ENCODE assay signal across 1 cellular context in the genomic region with DNA sequence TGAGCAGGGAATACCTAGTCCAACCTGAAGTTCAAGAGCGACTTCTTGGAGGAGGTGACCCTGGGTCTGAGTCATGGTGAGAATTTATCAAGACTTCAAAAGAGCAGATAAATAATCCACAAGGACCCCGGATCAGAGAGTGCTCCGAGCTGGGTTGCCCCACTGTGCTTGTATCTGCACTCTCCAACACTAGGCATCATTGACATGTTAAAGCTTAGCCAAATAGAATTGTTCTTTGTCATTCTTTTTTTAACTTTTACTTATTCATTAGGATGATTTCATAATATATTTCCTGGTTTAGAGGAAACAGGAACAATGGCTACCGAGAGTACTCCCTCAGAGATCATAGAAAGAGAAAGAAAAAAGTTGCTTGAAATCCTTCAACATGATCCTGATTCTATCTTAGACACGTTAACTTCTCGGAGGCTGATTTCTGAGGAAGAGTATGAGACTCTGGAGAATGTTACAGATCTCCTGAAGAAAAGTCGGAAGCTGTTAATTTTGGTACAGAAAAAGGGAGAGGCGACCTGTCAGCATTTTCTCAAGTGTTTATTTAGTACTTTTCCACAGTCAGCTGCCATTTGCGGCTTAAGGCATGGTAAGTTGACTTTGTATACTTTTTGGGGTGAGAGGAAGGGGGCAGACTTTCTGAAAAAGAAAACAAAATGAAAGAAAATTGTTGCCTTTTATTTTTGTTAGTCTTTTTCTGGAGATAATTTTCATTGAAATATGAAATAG.
TF ChIP-seq lines count a peak whose summit lies in the region.

A gene with protein sequence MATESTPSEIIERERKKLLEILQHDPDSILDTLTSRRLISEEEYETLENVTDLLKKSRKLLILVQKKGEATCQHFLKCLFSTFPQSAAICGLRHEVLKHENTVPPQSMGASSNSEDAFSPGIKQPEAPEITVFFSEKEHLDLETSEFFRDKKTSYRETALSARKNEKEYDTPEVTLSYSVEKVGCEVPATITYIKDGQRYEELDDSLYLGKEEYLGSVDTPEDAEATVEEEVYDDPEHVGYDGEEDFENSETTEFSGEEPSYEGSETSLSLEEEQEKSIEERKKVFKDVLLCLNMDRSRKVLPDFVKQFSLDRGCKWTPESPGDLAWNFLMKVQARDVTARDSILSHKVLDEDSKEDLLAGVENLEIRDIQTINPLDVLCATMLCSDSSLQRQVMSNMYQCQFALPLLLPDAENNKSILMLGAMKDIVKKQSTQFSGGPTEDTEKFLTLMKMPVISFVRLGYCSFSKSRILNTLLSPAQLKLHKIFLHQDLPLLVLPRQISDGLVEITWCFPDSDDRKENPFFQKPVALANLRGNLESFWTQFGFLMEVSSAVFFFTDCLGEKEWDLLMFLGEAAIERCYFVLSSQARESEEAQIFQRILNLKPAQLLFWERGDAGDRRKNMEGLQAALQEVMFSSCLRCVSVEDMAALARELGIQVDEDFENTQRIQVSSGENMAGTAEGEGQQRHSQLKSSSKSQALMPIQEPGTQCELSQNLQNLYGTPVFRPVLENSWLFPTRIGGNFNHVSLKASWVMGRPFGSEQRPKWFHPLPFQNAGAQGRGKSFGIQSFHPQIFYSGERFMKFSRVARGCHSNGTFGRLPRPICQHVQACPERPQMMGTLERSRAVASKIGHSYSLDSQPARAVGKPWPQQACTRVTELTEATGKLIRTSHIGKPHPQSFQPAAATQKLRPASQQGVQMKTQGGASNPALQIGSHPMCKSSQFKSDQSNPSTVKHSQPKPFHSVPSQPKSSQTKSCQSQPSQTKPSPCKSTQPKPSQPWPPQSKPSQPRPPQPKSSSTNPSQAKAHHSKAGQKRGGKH (plus strand): TSS at position 300 of the 738 bp plus-strand sequence. CDS start 16 bp downstream, at position 316.

TF ChIP-seq in K562, 482 proteins besides CTCF, POLR2A, EP300 and RAD21 (continued from another document and continues in another):
- TF ChIP-seq, protein P1, sequence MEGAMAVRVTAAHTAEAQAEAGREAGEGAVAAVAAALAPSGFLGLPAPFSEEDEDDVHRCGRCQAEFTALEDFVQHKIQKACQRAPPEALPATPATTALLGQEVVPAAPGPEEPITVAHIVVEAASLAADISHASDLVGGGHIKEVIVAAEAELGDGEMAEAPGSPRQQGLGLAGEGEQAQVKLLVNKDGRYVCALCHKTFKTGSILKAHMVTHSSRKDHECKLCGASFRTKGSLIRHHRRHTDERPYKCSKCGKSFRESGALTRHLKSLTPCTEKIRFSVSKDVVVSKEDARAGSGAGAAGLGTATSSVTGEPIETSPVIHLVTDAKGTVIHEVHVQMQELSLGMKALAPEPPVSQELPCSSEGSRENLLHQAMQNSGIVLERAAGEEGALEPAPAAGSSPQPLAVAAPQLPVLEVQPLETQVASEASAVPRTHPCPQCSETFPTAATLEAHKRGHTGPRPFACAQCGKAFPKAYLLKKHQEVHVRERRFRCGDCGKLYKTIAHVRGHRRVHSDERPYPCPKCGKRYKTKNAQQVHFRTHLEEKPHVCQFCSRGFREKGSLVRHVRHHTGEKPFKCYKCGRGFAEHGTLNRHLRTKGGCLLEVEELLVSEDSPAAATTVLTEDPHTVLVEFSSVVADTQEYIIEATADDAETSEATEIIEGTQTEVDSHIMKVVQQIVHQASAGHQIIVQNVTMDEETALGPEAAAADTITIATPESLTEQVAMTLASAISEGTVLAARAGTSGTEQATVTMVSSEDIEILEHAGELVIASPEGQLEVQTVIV (CRISPR knock-in tag; IDR thresholded peaks at IDR 0.05; ENCODE audit: borderline replicate concordance), result no peak
- TF ChIP-seq MAZ (CRISPR knock-in tag; conservative IDR thresholded peaks at IDR 0.05 in 1 of 2, IDR thresholded peaks at IDR 0.05 in 1 of 2), result no peak
- no peak for TF ChIP-seq FOS (IDR thresholded peaks at IDR 0.05; ENCODE audit: extremely low read depth, insufficient read length)
- TF ChIP-seq, protein P2, sequence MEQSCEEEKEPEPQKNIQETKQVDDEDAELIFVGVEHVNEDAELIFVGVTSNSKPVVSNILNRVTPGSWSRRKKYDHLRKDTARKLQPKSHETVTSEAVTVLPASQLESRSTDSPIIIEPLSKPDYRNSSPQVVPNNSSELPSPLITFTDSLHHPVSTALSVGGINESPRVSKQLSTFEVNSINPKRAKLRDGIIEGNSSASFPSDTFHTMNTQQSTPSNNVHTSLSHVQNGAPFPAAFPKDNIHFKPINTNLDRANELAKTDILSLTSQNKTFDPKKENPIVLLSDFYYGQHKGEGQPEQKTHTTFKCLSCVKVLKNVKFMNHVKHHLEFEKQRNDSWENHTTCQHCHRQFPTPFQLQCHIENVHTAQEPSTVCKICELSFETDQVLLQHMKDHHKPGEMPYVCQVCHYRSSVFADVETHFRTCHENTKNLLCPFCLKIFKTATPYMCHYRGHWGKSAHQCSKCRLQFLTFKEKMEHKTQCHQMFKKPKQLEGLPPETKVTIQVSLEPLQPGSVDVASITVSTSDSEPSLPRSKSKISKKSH (CRISPR knock-in tag; IDR thresholded peaks at IDR 0.05), result no peak
- TF ChIP-seq, protein P3, sequence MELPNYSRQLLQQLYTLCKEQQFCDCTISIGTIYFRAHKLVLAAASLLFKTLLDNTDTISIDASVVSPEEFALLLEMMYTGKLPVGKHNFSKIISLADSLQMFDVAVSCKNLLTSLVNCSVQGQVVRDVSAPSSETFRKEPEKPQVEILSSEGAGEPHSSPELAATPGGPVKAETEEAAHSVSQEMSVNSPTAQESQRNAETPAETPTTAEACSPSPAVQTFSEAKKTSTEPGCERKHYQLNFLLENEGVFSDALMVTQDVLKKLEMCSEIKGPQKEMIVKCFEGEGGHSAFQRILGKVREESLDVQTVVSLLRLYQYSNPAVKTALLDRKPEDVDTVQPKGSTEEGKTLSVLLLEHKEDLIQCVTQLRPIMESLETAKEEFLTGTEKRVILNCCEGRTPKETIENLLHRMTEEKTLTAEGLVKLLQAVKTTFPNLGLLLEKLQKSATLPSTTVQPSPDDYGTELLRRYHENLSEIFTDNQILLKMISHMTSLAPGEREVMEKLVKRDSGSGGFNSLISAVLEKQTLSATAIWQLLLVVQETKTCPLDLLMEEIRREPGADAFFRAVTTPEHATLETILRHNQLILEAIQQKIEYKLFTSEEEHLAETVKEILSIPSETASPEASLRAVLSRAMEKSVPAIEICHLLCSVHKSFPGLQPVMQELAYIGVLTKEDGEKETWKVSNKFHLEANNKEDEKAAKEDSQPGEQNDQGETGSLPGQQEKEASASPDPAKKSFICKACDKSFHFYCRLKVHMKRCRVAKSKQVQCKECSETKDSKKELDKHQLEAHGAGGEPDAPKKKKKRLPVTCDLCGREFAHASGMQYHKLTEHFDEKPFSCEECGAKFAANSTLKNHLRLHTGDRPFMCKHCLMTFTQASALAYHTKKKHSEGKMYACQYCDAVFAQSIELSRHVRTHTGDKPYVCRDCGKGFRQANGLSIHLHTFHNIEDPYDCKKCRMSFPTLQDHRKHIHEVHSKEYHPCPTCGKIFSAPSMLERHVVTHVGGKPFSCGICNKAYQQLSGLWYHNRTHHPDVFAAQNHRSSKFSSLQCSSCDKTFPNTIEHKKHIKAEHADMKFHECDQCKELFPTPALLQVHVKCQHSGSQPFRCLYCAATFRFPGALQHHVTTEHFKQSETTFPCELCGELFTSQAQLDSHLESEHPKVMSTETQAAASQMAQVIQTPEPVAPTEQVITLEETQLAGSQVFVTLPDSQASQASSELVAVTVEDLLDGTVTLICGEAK (IDR thresholded peaks at IDR 0.05), result no peak; the same call in none of the 2 replicates
- TF ChIP-seq, protein P3 (CRISPR knock-in tag; IDR thresholded peaks at IDR 0.05), result no peak
- TF ChIP-seq HDAC3 (IDR thresholded peaks at IDR 0.05; ENCODE audit: borderline replicate concordance, partially characterized antibody), result no peak
- no peak for TF ChIP-seq ZNF24 (IDR thresholded peaks at IDR 0.05)
- TF ChIP-seq ZNF76 (CRISPR knock-in tag; IDR thresholded peaks at IDR 0.05; ENCODE audit: borderline replicate concordance), result no peak
- no peak for TF ChIP-seq CEBPG (CRISPR knock-in tag; IDR thresholded peaks at IDR 0.05)
- TF ChIP-seq CEBPG (tag; conservative IDR thresholded peaks at IDR 0.05 in 1 of 2, IDR thresholded peaks at IDR 0.05 in 1 of 2), result peak; percentile 49 to 52
- TF ChIP-seq CBFA2T3 (IDR thresholded peaks at IDR 0.05), result no peak
- TF ChIP-seq ZSCAN29 (IDR thresholded peaks at IDR 0.05), result 0 out of 2 replicates have a peak, but pooled peaks have one; percentile 22
- TF ChIP-seq, protein P4, sequence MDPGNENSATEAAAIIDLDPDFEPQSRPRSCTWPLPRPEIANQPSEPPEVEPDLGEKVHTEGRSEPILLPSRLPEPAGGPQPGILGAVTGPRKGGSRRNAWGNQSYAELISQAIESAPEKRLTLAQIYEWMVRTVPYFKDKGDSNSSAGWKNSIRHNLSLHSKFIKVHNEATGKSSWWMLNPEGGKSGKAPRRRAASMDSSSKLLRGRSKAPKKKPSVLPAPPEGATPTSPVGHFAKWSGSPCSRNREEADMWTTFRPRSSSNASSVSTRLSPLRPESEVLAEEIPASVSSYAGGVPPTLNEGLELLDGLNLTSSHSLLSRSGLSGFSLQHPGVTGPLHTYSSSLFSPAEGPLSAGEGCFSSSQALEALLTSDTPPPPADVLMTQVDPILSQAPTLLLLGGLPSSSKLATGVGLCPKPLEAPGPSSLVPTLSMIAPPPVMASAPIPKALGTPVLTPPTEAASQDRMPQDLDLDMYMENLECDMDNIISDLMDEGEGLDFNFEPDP (CRISPR knock-in tag; IDR thresholded peaks at IDR 0.05), result no peak
- TF ChIP-seq ETV1 (tag; conservative IDR thresholded peaks at IDR 0.05; ENCODE audit: low read depth), result no peak
- TF ChIP-seq ZNF586 (CRISPR knock-in tag; conservative IDR thresholded peaks at IDR 0.05), result no peak
- TF ChIP-seq SUPT5H (IDR thresholded peaks at IDR 0.05), result peak; percentile 53
- no peak for TF ChIP-seq IRF2 (CRISPR knock-in tag; IDR thresholded peaks at IDR 0.05)
- no peak for TF ChIP-seq ZNF551 (CRISPR knock-in tag; IDR thresholded peaks at IDR 0.05)
- no peak for TF ChIP-seq STAG1 (CRISPR knock-in tag; IDR thresholded peaks at IDR 0.05; ENCODE audit: borderline replicate concordance)
- no peak for TF ChIP-seq U2AF1 (optimal IDR thresholded peaks at IDR 0.05; ENCODE audit: low read depth, low read length)
- peak; percentile 77; the same call in 1 of the 2 replicates for TF ChIP-seq ZNF175 (CRISPR knock-in tag; IDR thresholded peaks at IDR 0.05; ENCODE audit: low read depth)
- no peak for TF ChIP-seq ZNF146 (CRISPR knock-in tag; IDR thresholded peaks at IDR 0.05; ENCODE audit: unreplicated experiment)
- TF ChIP-seq TCF7L2 (IDR thresholded peaks at IDR 0.05; ENCODE audit: low read depth, low read length), result no peak
- TF ChIP-seq TFAM (CRISPR knock-in tag; conservative IDR thresholded peaks at IDR 0.05), result no peak
- TF ChIP-seq SAFB (IDR thresholded peaks at IDR 0.05; ENCODE audit: borderline replicate concordance, low read depth, low read length), result no peak
- TF ChIP-seq, protein P5, sequence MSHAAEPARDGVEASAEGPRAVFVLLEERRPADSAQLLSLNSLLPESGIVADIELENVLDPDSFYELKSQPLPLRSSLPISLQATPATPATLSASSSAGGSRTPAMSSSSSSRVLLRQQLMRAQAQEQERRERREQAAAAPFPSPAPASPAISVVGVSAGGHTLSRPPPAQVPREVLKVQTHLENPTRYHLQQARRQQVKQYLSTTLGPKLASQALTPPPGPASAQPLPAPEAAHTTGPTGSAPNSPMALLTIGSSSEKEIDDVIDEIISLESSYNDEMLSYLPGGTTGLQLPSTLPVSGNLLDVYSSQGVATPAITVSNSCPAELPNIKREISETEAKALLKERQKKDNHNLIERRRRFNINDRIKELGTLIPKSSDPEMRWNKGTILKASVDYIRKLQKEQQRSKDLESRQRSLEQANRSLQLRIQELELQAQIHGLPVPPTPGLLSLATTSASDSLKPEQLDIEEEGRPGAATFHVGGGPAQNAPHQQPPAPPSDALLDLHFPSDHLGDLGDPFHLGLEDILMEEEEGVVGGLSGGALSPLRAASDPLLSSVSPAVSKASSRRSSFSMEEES (CRISPR knock-in tag; IDR thresholded peaks at IDR 0.05), result no peak
- TF ChIP-seq CC2D1A (IDR thresholded peaks at IDR 0.05), result no peak
- TF ChIP-seq HOXB6 (CRISPR knock-in tag; IDR thresholded peaks at IDR 0.05; ENCODE audit: borderline replicate concordance), result no peak
- TF ChIP-seq BRCA1 (IDR thresholded peaks at IDR 0.05), result no peak
- TF ChIP-seq BRCA1 (CRISPR knock-in tag; IDR thresholded peaks at IDR 0.05), result no peak
